ENCODE assay signal across 12 cellular contexts in the genomic region with DNA sequence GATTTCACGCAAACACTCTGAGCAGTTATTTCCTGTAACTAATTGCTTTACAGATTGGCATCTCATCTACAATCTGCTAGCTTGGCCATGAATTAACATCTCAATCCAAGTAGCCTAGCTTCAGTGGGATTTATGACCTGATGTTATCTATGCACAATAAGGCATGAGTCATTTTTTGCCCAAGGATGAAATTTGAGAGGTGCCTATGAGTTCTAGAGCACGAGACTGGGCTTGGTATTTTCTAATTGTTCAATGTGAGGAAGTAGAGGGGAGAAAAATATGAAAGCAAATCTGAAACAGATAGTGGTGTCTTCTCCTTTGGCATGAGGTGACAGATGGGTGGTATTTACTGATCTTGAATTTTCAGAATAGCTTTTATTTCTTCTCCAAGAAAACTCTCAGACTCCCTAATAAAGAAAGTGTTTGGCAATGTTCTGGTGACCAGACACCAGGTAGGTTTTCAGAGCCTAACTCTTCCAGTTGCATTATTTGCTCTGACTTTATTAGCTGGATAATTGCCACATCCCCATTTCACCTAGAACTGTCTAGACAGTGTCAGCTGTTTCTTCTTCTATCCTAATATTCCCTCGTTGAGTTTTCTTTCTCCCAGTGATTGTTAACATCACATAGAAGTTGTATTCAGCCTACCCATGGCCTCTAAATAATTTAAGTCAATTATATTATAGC.
DNase-seq lines count a peak whose midpoint lies in the region; ATAC-seq and TF ChIP-seq lines count a peak whose summit lies in the region.
"Had no signal": no experiment of that assay in that cellular context is flagged by ENCODE, and none has a peak within 500 bp of the region (broad histone marks: within the 10 kb centered on the region; RNA-seq: fewer than 3 reads in every experiment).

No MANE protein-coding gene starts in this region.

- H3K4me3 ChIP-seq in Peyer's patch (no peak overlapping the region), gastrocnemius medialis (no peak overlapping the region)
- H3K4me3 ChIP-seq: right lobe of liver had no signal

- no peak overlapping the region for H3K4me3 Mint-ChIP-seq in activated naive CD4-positive, alpha-beta T cell treated with anti-CD3 and anti-CD28 coated beads, Interleukin-2, amount 10 ng/mL, durations not matched to agents 7 days and 5 days
- H3K4me3 Mint-ChIP-seq: stimulated activated memory B cell treated with anti-CD40 and anti-IgM and Interleukin-4, amounts not matched to agents 10 μg/mL and 1 μg/mL and 100 μg/mL, for 72 hours had no signal

- H3K27me3 Mint-ChIP-seq in activated naive CD4-positive, alpha-beta T cell treated with anti-CD3 and anti-CD28 coated beads, Interleukin-2, amount 10 ng/mL, durations not matched to agents 7 days and 5 days, result peaks cover 5% of the 10 kb centered on the region

- H3K36me3 ChIP-seq in Peyer's patch (no peaks in the 10 kb centered on the region), gastrocnemius medialis (peaks cover 0 to 23% of the 10 kb centered on the region in 2 donors)
- H3K36me3 ChIP-seq: right lobe of liver had no signal

- no peaks in the 10 kb centered on the region for H3K9me3 Mint-ChIP-seq in activated naive CD4-positive, alpha-beta T cell treated with anti-CD3 and anti-CD28 coated beads, Interleukin-2, amount 10 ng/mL, durations not matched to agents 7 days and 5 days
- H3K9me3 Mint-ChIP-seq: stimulated activated memory B cell treated with anti-CD40 and anti-IgM and Interleukin-4, amounts not matched to agents 10 μg/mL and 1 μg/mL and 100 μg/mL, for 72 hours had no signal

- no peaks in the 10 kb centered on the region for H3K27me3 ChIP-seq in Peyer's patch
- no peaks in the 10 kb centered on the region for H3K27me3 ChIP-seq in gastrocnemius medialis
- H3K27me3 ChIP-seq: right lobe of liver had no signal

- DNase-seq in NCI-H82 (lab: John Stamatoyannopoulos, UW) (peak; percentile 15), NCI-H82 treated with DMSO at 0.1 percent for 48 hours (lab: John Stamatoyannopoulos, UW; ENCODE audit: unreplicated experiment) (no peak), NCI-H526 treated with DMSO at 0.1 percent for 48 hours (lab: John Stamatoyannopoulos, UW) (peak; percentile 33), dermis blood vessel endothelial cell (peak; percentile 78), Peyer's patch (no peak), gastrocnemius medialis (no peak)
- no peak for DNase-seq in activated naive CD4-positive, alpha-beta T cell treated with anti-CD3 and anti-CD28 coated beads, Interleukin-2, amount 10 ng/mL, durations not matched to agents 7 days and 5 days
- DNase-seq in activated CD8-positive, alpha-beta memory T cell treated with anti-CD3 and anti-CD28 coated beads, Interleukin-2, amount 50 U/mL, for 48 hours, result no peak
- DNase-seq: caudate nucleus, kidney, right lobe of liver had no signal

- H3K9me3 ChIP-seq in Peyer's patch (no peaks in the 10 kb centered on the region), gastrocnemius medialis (no peaks in the 10 kb centered on the region)
- H3K9me3 ChIP-seq: right lobe of liver had no signal

- ATAC-seq in gastrocnemius medialis, result no peak
- ATAC-seq: stimulated activated memory B cell treated with anti-CD40 and anti-IgM and Interleukin-4, amounts not matched to agents 10 μg/mL and 1 μg/mL and 100 μg/mL, for 72 hours had no signal

- no peaks in the 10 kb centered on the region for H3K36me3 Mint-ChIP-seq in activated naive CD4-positive, alpha-beta T cell treated with anti-CD3 and anti-CD28 coated beads, Interleukin-2, amount 10 ng/mL, durations not matched to agents 7 days and 5 days
- H3K36me3 Mint-ChIP-seq: stimulated activated memory B cell treated with anti-CD40 and anti-IgM and Interleukin-4, amounts not matched to agents 10 μg/mL and 1 μg/mL and 100 μg/mL, for 72 hours had no signal

- TF ChIP-seq POLR2A in Peyer's patch (IDR thresholded peaks at IDR 0.05) (no peak), gastrocnemius medialis (IDR thresholded peaks at IDR 0.05) (no peak)

- H3K27ac ChIP-seq in Peyer's patch (no peak overlapping the region), gastrocnemius medialis (no peak overlapping the region)
- H3K27ac ChIP-seq: right lobe of liver had no signal

- H3K4me1 Mint-ChIP-seq in activated naive CD4-positive, alpha-beta T cell treated with anti-CD3 and anti-CD28 coated beads, Interleukin-2, amount 10 ng/mL, durations not matched to agents 7 days and 5 days, result no peaks in the 10 kb centered on the region
- H3K4me1 Mint-ChIP-seq: stimulated activated memory B cell treated with anti-CD40 and anti-IgM and Interleukin-4, amounts not matched to agents 10 μg/mL and 1 μg/mL and 100 μg/mL, for 72 hours had no signal

- H3K4me1 ChIP-seq in Peyer's patch (no peaks in the 10 kb centered on the region), gastrocnemius medialis (no peaks in the 10 kb centered on the region)
- H3K4me1 ChIP-seq: right lobe of liver had no signal

- intact Hi-C loops in gastrocnemius medialis (cut with DNase I; ENCODE audit: low total_unique reads), result no loop called here

- CTCF ChIA-PET in activated naive CD4-positive, alpha-beta T cell treated with anti-CD3 and anti-CD28 coated beads, Interleukin-2, amount 10 ng/mL, durations not matched to agents 7 days and 5 days (lab: Charles Lee), result no interaction called here

- no peak overlapping the region for H3K27ac Mint-ChIP-seq in activated naive CD4-positive, alpha-beta T cell treated with anti-CD3 and anti-CD28 coated beads, Interleukin-2, amount 10 ng/mL, durations not matched to agents 7 days and 5 days
- H3K27ac Mint-ChIP-seq: stimulated activated memory B cell treated with anti-CD40 and anti-IgM and Interleukin-4, amounts not matched to agents 10 μg/mL and 1 μg/mL and 100 μg/mL, for 72 hours had no signal

- no peak for TF ChIP-seq CTCF in Peyer's patch (IDR thresholded peaks at IDR 0.05)
- no peak for TF ChIP-seq CTCF in gastrocnemius medialis (IDR thresholded peaks at IDR 0.05 in 4 of 5, conservative IDR thresholded peaks at IDR 0.05 in 1 of 5)

- in situ Hi-C loops in gastrocnemius medialis (cut with MboI; ENCODE audit: low sequenced_read_pairs in 4 of 4), result no loop called here

Comparison
In these comparisons a context has a peak if more than half of its experiments do, and no peak if none do; other contexts are left out.
1. DNase-seq: peak in NCI-H82 (single experiment), NCI-H526 treated with DMSO at 0.1 percent for 48 hours (single experiment) and dermis blood vessel endothelial cell (single experiment); none in NCI-H82 treated with DMSO at 0.1 percent for 48 hours (single experiment), Peyer's patch (0 of 3), gastrocnemius medialis (0 of 2), activated naive CD4-positive, alpha-beta T cell treated with anti-CD3 and anti-CD28 coated beads, Interleukin-2, amount 10 ng/mL, durations not matched to agents 7 days and 5 days (single experiment) and activated CD8-positive, alpha-beta memory T cell treated with anti-CD3 and anti-CD28 coated beads, Interleukin-2, amount 50 U/mL, for 48 hours (single experiment).